Comparison of ENCODE assay signal across 12 cellular contexts in genomic region chr22:49972163-49973017, GRCh38. TPM values are rescaled to one million over a fixed set of nuclear protein-coding genes. Genes with fewer than 3 reads are reported as not detected.
DNase-seq lines count a peak whose midpoint lies in the region; ATAC-seq, FAIRE-seq and TF ChIP-seq lines count a peak whose summit lies in the region.
"Had no signal": no experiment of that assay in that cellular context is flagged by ENCODE, and none has a peak within 500 bp of the region (broad histone marks: within the 10 kb centered on the region; RNA-seq: fewer than 3 reads in every experiment).

No MANE protein-coding gene starts in this region.

- no peak overlapping the region for H2AFZ ChIP-seq in HepG2 (ENCODE audit: low read length)

- peaks cover 7% of the 10 kb centered on the region for H3K9me3 Mint-ChIP-seq in activated naive CD8-positive, alpha-beta T cell treated with anti-CD3 and anti-CD28 coated beads, Interleukin-2, amount 50 U/mL, for 24 hours

- H3K27me3 ChIP-seq in HUES6 (ENCODE audit: control insufficient read depth, insufficient read depth, low read length) (peaks cover 32% of the 10 kb centered on the region), HepG2 (ENCODE audit: control insufficient read depth in 1 of 2, insufficient read depth in 2 of 2, low read length in 2 of 2) (no peaks in the 10 kb centered on the region), thoracic aorta (replicated peaks; ENCODE audit: insufficient read depth) (no peaks in the 10 kb centered on the region)

- POLR2A ChIA-PET in HepG2 (lab: Yijun Ruan, JAX): interaction anchor here (0.9 to 16.4 kb wide), 4 partner anchors 10 to 39 kb away, joined by 7 to 722 read pairs (median 23); partner anchors contain the start of gene PIM3

- H3K4me1 Mint-ChIP-seq in activated naive CD8-positive, alpha-beta T cell treated with anti-CD3 and anti-CD28 coated beads, Interleukin-2, amount 50 U/mL, for 24 hours: peaks cover 38% of the 10 kb centered on the region

- WGBS in HepG2 (ENCODE audit: low lambda C conversion rate): 56% methylated on average over 25 of the region's 45 CpGs

- DNase-seq in activated naive CD8-positive, alpha-beta T cell treated with anti-CD3 and anti-CD28 coated beads, Interleukin-2, amount 50 U/mL, for 24 hours: peak; percentile 41
- no peak for DNase-seq in HepG2 (ENCODE audit: low spot score)
- peak; percentile 2 for DNase-seq in thoracic aorta (ENCODE audit: low spot score)
- DNase-seq in D341Med (ENCODE audit: low spot score): no peak
- no peak for DNase-seq in NCI-H2029 treated with DMSO at 0.1 percent for 48 hours (lab: John Stamatoyannopoulos, UW)
- no peak for DNase-seq in GM13976 (ENCODE audit: low spot score)
- DNase-seq: GOT3, NCI-H524 treated with DMSO at 0.1 percent for 48 hours had no signal

- H3K4me2 ChIP-seq in HepG2 (ENCODE audit: low read depth, low read length): peak overlapping the region; percentile 79

- H3K4me3 ChIP-seq in HUES6 (ENCODE audit: low read depth, low read length): peak overlapping the region; percentile 57; the same call in 1 of the 2 replicates
- H3K4me3 ChIP-seq in HepG2 (replicated peaks in 1 of 3; ENCODE audit: insufficient read depth in 1 of 3, low read depth in 2 of 3, low read length in 3 of 3): peak overlapping the region in 1 of 3 experiments; percentile 71; a peak in 1 of 6 replicates
- H3K4me3 ChIP-seq in thoracic aorta: peak overlapping the region; percentile 96

- H3K36me3 ChIP-seq in HUES6 (ENCODE audit: control insufficient read depth, insufficient read depth, low read length) (no peaks in the 10 kb centered on the region), HepG2 (replicated peaks in 1 of 2; ENCODE audit: control insufficient read depth in 1 of 2, insufficient read depth in 2 of 2, low read length in 2 of 2) (no peaks in the 10 kb centered on the region), thoracic aorta (no peaks in the 10 kb centered on the region)

- no peak for TF ChIP-seq RAD21 in HepG2 (CRISPR knock-in tag; IDR thresholded peaks at IDR 0.05)

- H3K36me3 Mint-ChIP-seq in activated naive CD8-positive, alpha-beta T cell treated with anti-CD3 and anti-CD28 coated beads, Interleukin-2, amount 50 U/mL, for 24 hours (ENCODE audit: low read depth): peaks cover 11% of the 10 kb centered on the region

- intact Hi-C loops in HepG2 (cut with micrococcal nuclease; ENCODE audit: unreplicated experiment): no loop called here

- no peaks in the 10 kb centered on the region for H4K20me1 ChIP-seq in HepG2 (ENCODE audit: insufficient read depth, low read length)

- no TSS peak for BruUV-seq in HepG2 (replicated peaks; lab: Mats Ljungman, UMichigan)

- H3K27ac ChIP-seq in HUES6 (ENCODE audit: low read depth, low read length) (no peak overlapping the region), HepG2 (ENCODE audit: extremely low read length, insufficient read depth, low read length) (no peak overlapping the region), thoracic aorta (no peak overlapping the region)

- no peaks in the 10 kb centered on the region for H3K79me2 ChIP-seq in HepG2 (ENCODE audit: insufficient read depth, low read length)

- H3K9ac ChIP-seq in HUES6 (ENCODE audit: low read length): no peak overlapping the region
- 0 out of 2 replicates have a peak overlapping the region, but pooled peaks have one; percentile 14 for H3K9ac ChIP-seq in HepG2 (ENCODE audit: insufficient read depth, low read depth, low read length)

- in situ Hi-C loops in HepG2 (cut with HindIII; ENCODE audit: extremely low pct_ligation_motif_present, low pct_unique_long_range_greater_than_20kb) (no loop called here), GM13976 (cut with MboI; ENCODE audit: low sequenced_read_pairs, unreplicated experiment) (no loop called here)

- H3K9me3 ChIP-seq in HUES6 (ENCODE audit: control insufficient read depth, insufficient read depth, low read depth, low read length) (no peaks in the 10 kb centered on the region), HepG2 (ENCODE audit: low read length) (no peaks in the 10 kb centered on the region), thoracic aorta (no peaks in the 10 kb centered on the region)

- no peak for TF ChIP-seq POLR2A in HepG2 (IDR thresholded peaks at IDR 0.05; ENCODE audit: insufficient read depth in 1 of 2, low read depth in 2 of 2, low read length in 2 of 2)

- TF ChIP-seq CTCF in HepG2 (CRISPR knock-in tag; IDR thresholded peaks at IDR 0.05) (no peak), thoracic aorta (IDR thresholded peaks at IDR 0.05) (no peak), GM13976 (IDR thresholded peaks at IDR 0.05; ENCODE audit: borderline replicate concordance, control extremely low read depth, extremely low read depth, insufficient read depth, missing control alignments) (no peak)

- FAIRE-seq in HepG2 (lab: Jason Lieb, UNC): no peak
- FAIRE-seq: GM12891, keratinocyte, TTC549 had no signal

- no peak overlapping the region for H3K4me3 Mint-ChIP-seq in activated naive CD8-positive, alpha-beta T cell treated with anti-CD3 and anti-CD28 coated beads, Interleukin-2, amount 50 U/mL, for 24 hours

- ATAC-seq in activated naive CD8-positive, alpha-beta T cell treated with anti-CD3 and anti-CD28 coated beads, Interleukin-2, amount 50 U/mL, for 24 hours: no peak
- no peak for ATAC-seq in HepG2
- no peak for ATAC-seq in thoracic aorta (ENCODE audit: insufficient number of reproducible peaks, low FRiP score, low read depth)

- H3K4me1 ChIP-seq in HUES6 (ENCODE audit: control insufficient read depth, insufficient read depth, low read length): peaks cover 9% of the 10 kb centered on the region
- H3K4me1 ChIP-seq in HepG2 (ENCODE audit: insufficient read depth, low read length): peaks cover 60% of the 10 kb centered on the region
- H3K4me1 ChIP-seq in thoracic aorta (ENCODE audit: control insufficient read depth in 1 of 2, low read depth in 2 of 2): peaks cover 15 to 27% of the 10 kb centered on the region in 2 donors

- H3K27ac Mint-ChIP-seq in activated naive CD8-positive, alpha-beta T cell treated with anti-CD3 and anti-CD28 coated beads, Interleukin-2, amount 50 U/mL, for 24 hours: no peak overlapping the region

- CTCF ChIA-PET in HepG2 (lab: Yijun Ruan, JAX; ENCODE audit: low intra/inter-chr PET ratio, low total read pairs): no interaction called here

- TF ChIP-seq EP300 in HepG2 (IDR thresholded peaks at IDR 0.05; ENCODE audit: low read depth in 2 of 2, low read length in 2 of 2) (no peak), HepG2 (CRISPR knock-in tag; IDR thresholded peaks at IDR 0.05; ENCODE audit: borderline replicate concordance) (no peak)

- H3K27me3 Mint-ChIP-seq in activated naive CD8-positive, alpha-beta T cell treated with anti-CD3 and anti-CD28 coated beads, Interleukin-2, amount 50 U/mL, for 24 hours: no peaks in the 10 kb centered on the region

RNA-seq across cellular contexts. Expression of gene PIM3, which starts 11.8 kb away (rescaled TPM):
- total RNA-seq in HepG2 (2016; rRNA removed; fragmentation: Illumina TruSeq; extraction: Trizol) (18.2 and 31.2 TPM in 2 replicates), thoracic aorta (100 to 1,000 TPM in 1 of 2 donors, 10 to 100 TPM in 1; 54.0 to 112 TPM)
- 12.4 and 12.6 TPM in 2 replicates for total RNA-seq in HepG2 (2016; cell fraction: cytosol; rRNA removed; fragmentation: Illumina TruSeq; extraction: Trizol; ENCODE audit: low read depth)
- 17.3 and 32.7 TPM in 2 replicates for total RNA-seq in HepG2 (2016; cell fraction: insoluble cytoplasmic fraction; rRNA removed; fragmentation: Illumina TruSeq; extraction: Trizol)
- total RNA-seq in HepG2 (2016; cell fraction: membrane; rRNA removed; fragmentation: Illumina TruSeq; extraction: Trizol): 27.1 and 31.2 TPM in 2 replicates
- 24.6 and 30.5 TPM in 2 replicates for total RNA-seq in HepG2 (2016; cell fraction: nucleus; rRNA removed; fragmentation: Illumina TruSeq; extraction: Trizol)
- 21.6 and 24.1 TPM in 2 replicates for polyA plus RNA-seq in HepG2 (2011; rRNA removed)
- 21.4 and 47.8 TPM in 2 replicates for polyA plus RNA-seq in HepG2 (2011; cell fraction: cytosol; rRNA removed)
- polyA plus RNA-seq in HepG2 (2011; cell fraction: nucleus; rRNA removed): 121 and 136 TPM in 2 replicates
- 22.6 and 36.4 TPM in 2 replicates for polyA plus RNA-seq in HepG2 (2012)
- polyA plus RNA-seq in HepG2 (2016; cell fraction: cytosol; fragmentation: Illumina TruSeq; extraction: Trizol; ENCODE audit: low read depth): 7.3 and 9.3 TPM in 2 replicates
- polyA plus RNA-seq in HepG2 (2016; cell fraction: insoluble cytoplasmic fraction; fragmentation: Illumina TruSeq; extraction: Trizol; ENCODE audit: low read depth): 21.4 and 25.4 TPM in 2 replicates
- 17.2 and 17.8 TPM in 2 replicates for polyA plus RNA-seq in HepG2 (2016; cell fraction: membrane; fragmentation: Illumina TruSeq; extraction: Trizol; ENCODE audit: low read depth)
- 62.7 and 63.0 TPM in 2 replicates for polyA plus RNA-seq in HepG2 (2016; cell fraction: nucleus; fragmentation: Illumina TruSeq; extraction: Trizol; ENCODE audit: insufficient read depth, low read depth)
- polyA minus RNA-seq in HepG2 (2011; rRNA and poly(A)+ RNA removed; ENCODE audit: low replicate concordance): 8.8 and 50.3 TPM in 2 replicates
- 23.0 and 37.5 TPM in 2 replicates for polyA minus RNA-seq in HepG2 (2011; cell fraction: cytosol; rRNA and poly(A)+ RNA removed)
- 17.0 and 22.8 TPM in 2 replicates for polyA minus RNA-seq in HepG2 (2011; cell fraction: nucleus; rRNA and poly(A)+ RNA removed)

RNA-seq across cellular contexts. Expression of gene IL17REL, which starts 40.2 kb away (rescaled TPM):
- total RNA-seq in HepG2 (2016; rRNA removed; fragmentation: Illumina TruSeq; extraction: Trizol) (not detected in 2 replicates), thoracic aorta (not detected)
- total RNA-seq in HepG2 (2016; cell fraction: cytosol; rRNA removed; fragmentation: Illumina TruSeq; extraction: Trizol; ENCODE audit: low read depth): not detected in 2 replicates
- total RNA-seq in HepG2 (2016; cell fraction: insoluble cytoplasmic fraction; rRNA removed; fragmentation: Illumina TruSeq; extraction: Trizol): not detected in 2 replicates
- not detected in 2 replicates for total RNA-seq in HepG2 (2016; cell fraction: membrane; rRNA removed; fragmentation: Illumina TruSeq; extraction: Trizol)
- not detected in 2 replicates for total RNA-seq in HepG2 (2016; cell fraction: nucleus; rRNA removed; fragmentation: Illumina TruSeq; extraction: Trizol)
- polyA plus RNA-seq in HepG2 (2011; rRNA removed): not detected in 2 replicates
- polyA plus RNA-seq in HepG2 (2011; cell fraction: cytosol; rRNA removed): not detected in 2 replicates
- not detected in 2 replicates for polyA plus RNA-seq in HepG2 (2011; cell fraction: nucleus; rRNA removed)
- polyA plus RNA-seq in HepG2 (2012): not detected in 2 replicates
- polyA plus RNA-seq in HepG2 (2016; cell fraction: cytosol; fragmentation: Illumina TruSeq; extraction: Trizol; ENCODE audit: low read depth): not detected in 2 replicates
- polyA plus RNA-seq in HepG2 (2016; cell fraction: insoluble cytoplasmic fraction; fragmentation: Illumina TruSeq; extraction: Trizol; ENCODE audit: low read depth): not detected in 2 replicates
- not detected in 2 replicates for polyA plus RNA-seq in HepG2 (2016; cell fraction: membrane; fragmentation: Illumina TruSeq; extraction: Trizol; ENCODE audit: low read depth)
- not detected in 2 replicates for polyA plus RNA-seq in HepG2 (2016; cell fraction: nucleus; fragmentation: Illumina TruSeq; extraction: Trizol; ENCODE audit: insufficient read depth, low read depth)
- polyA minus RNA-seq in HepG2 (2011; rRNA and poly(A)+ RNA removed; ENCODE audit: low replicate concordance): 0.07 TPM in 1 of 2 replicates, not detected in the other
- polyA minus RNA-seq in HepG2 (2011; cell fraction: cytosol; rRNA and poly(A)+ RNA removed): not detected in 2 replicates
- not detected in 2 replicates for polyA minus RNA-seq in HepG2 (2011; cell fraction: nucleus; rRNA and poly(A)+ RNA removed)
- polyA plus RNA-seq: keratinocyte had no signal

RNA-seq across cellular contexts. Expression of gene CRELD2, which starts 54.0 kb away (rescaled TPM):
- 19.6 and 44.7 TPM in 2 replicates for total RNA-seq in HepG2 (2016; rRNA removed; fragmentation: Illumina TruSeq; extraction: Trizol)
- total RNA-seq in HepG2 (2016; cell fraction: cytosol; rRNA removed; fragmentation: Illumina TruSeq; extraction: Trizol; ENCODE audit: low read depth): 22.4 and 24.2 TPM in 2 replicates
- total RNA-seq in HepG2 (2016; cell fraction: insoluble cytoplasmic fraction; rRNA removed; fragmentation: Illumina TruSeq; extraction: Trizol): 18.8 and 46.8 TPM in 2 replicates
- 27.6 and 29.9 TPM in 2 replicates for total RNA-seq in HepG2 (2016; cell fraction: membrane; rRNA removed; fragmentation: Illumina TruSeq; extraction: Trizol)
- total RNA-seq in HepG2 (2016; cell fraction: nucleus; rRNA removed; fragmentation: Illumina TruSeq; extraction: Trizol): 35.5 and 40.6 TPM in 2 replicates
- 17.2 and 20.2 TPM in 2 replicates for polyA plus RNA-seq in HepG2 (2011; rRNA removed)
- 16.7 and 25.6 TPM in 2 replicates for polyA plus RNA-seq in HepG2 (2011; cell fraction: cytosol; rRNA removed)
- polyA plus RNA-seq in HepG2 (2011; cell fraction: nucleus; rRNA removed): 44.2 and 48.8 TPM in 2 replicates
- polyA plus RNA-seq in HepG2 (2012): 9.4 and 10.2 TPM in 2 replicates
- 25.8 and 29.9 TPM in 2 replicates for polyA plus RNA-seq in HepG2 (2016; cell fraction: cytosol; fragmentation: Illumina TruSeq; extraction: Trizol; ENCODE audit: low read depth)
- polyA plus RNA-seq in HepG2 (2016; cell fraction: insoluble cytoplasmic fraction; fragmentation: Illumina TruSeq; extraction: Trizol; ENCODE audit: low read depth): 22.7 and 25.1 TPM in 2 replicates
- 26.9 and 27.0 TPM in 2 replicates for polyA plus RNA-seq in HepG2 (2016; cell fraction: membrane; fragmentation: Illumina TruSeq; extraction: Trizol; ENCODE audit: low read depth)
- 89.1 and 100 TPM in 2 replicates for polyA plus RNA-seq in HepG2 (2016; cell fraction: nucleus; fragmentation: Illumina TruSeq; extraction: Trizol; ENCODE audit: insufficient read depth, low read depth)
- polyA minus RNA-seq in HepG2 (2011; rRNA and poly(A)+ RNA removed; ENCODE audit: low replicate concordance): 6.9 and 14.7 TPM in 2 replicates
- polyA minus RNA-seq in HepG2 (2011; cell fraction: cytosol; rRNA and poly(A)+ RNA removed): 4.4 and 5.2 TPM in 2 replicates
- polyA minus RNA-seq in HepG2 (2011; cell fraction: nucleus; rRNA and poly(A)+ RNA removed): 4.5 and 4.7 TPM in 2 replicates
- total RNA-seq in thoracic aorta: 10 to 100 TPM; 46.1 to 60.1 TPM

RNA-seq across cellular contexts. Expression of gene ALG12, which starts 54.2 kb away (rescaled TPM):
- 6.6 and 15.8 TPM in 2 replicates for total RNA-seq in HepG2 (2016; rRNA removed; fragmentation: Illumina TruSeq; extraction: Trizol)
- total RNA-seq in HepG2 (2016; cell fraction: cytosol; rRNA removed; fragmentation: Illumina TruSeq; extraction: Trizol; ENCODE audit: low read depth): 1.5 and 3.0 TPM in 2 replicates
- total RNA-seq in HepG2 (2016; cell fraction: insoluble cytoplasmic fraction; rRNA removed; fragmentation: Illumina TruSeq; extraction: Trizol): 6.8 and 15.6 TPM in 2 replicates
- 6.4 and 10.5 TPM in 2 replicates for total RNA-seq in HepG2 (2016; cell fraction: membrane; rRNA removed; fragmentation: Illumina TruSeq; extraction: Trizol)
- total RNA-seq in HepG2 (2016; cell fraction: nucleus; rRNA removed; fragmentation: Illumina TruSeq; extraction: Trizol): 10.6 and 14.2 TPM in 2 replicates
- polyA plus RNA-seq in HepG2 (2011; rRNA removed): 7.8 and 9.5 TPM in 2 replicates
- polyA plus RNA-seq in HepG2 (2011; cell fraction: cytosol; rRNA removed): 5.9 and 6.1 TPM in 2 replicates
- 25.1 and 26.7 TPM in 2 replicates for polyA plus RNA-seq in HepG2 (2011; cell fraction: nucleus; rRNA removed)
- polyA plus RNA-seq in HepG2 (2012): 9.4 and 10.0 TPM in 2 replicates
- polyA plus RNA-seq in HepG2 (2016; cell fraction: cytosol; fragmentation: Illumina TruSeq; extraction: Trizol; ENCODE audit: low read depth): 2.9 and 3.3 TPM in 2 replicates
- 6.1 and 6.8 TPM in 2 replicates for polyA plus RNA-seq in HepG2 (2016; cell fraction: insoluble cytoplasmic fraction; fragmentation: Illumina TruSeq; extraction: Trizol; ENCODE audit: low read depth)
- 5.6 and 6.9 TPM in 2 replicates for polyA plus RNA-seq in HepG2 (2016; cell fraction: membrane; fragmentation: Illumina TruSeq; extraction: Trizol; ENCODE audit: low read depth)
- 26.3 and 30.4 TPM in 2 replicates for polyA plus RNA-seq in HepG2 (2016; cell fraction: nucleus; fragmentation: Illumina TruSeq; extraction: Trizol; ENCODE audit: insufficient read depth, low read depth)
- polyA minus RNA-seq in HepG2 (2011; rRNA and poly(A)+ RNA removed; ENCODE audit: low replicate concordance): 5.8 and 12.8 TPM in 2 replicates
- polyA minus RNA-seq in HepG2 (2011; cell fraction: cytosol; rRNA and poly(A)+ RNA removed): 5.7 and 7.1 TPM in 2 replicates
- polyA minus RNA-seq in HepG2 (2011; cell fraction: nucleus; rRNA and poly(A)+ RNA removed): 3.4 and 4.5 TPM in 2 replicates
- total RNA-seq in thoracic aorta: 10 to 100 TPM; 17.4 to 30.1 TPM

Comparison
In these comparisons a context has a peak if more than half of its experiments do, and no peak if none do; other contexts are left out.
1. DNase-seq: peak in activated naive CD8-positive, alpha-beta T cell treated with anti-CD3 and anti-CD28 coated beads, Interleukin-2, amount 50 U/mL, for 24 hours (single experiment) and thoracic aorta (single experiment); none in HepG2 (single experiment), D341Med (single experiment), NCI-H2029 treated with DMSO at 0.1 percent for 48 hours (single experiment) and GM13976 (single experiment).